ENCODE assay signal across 13 cellular contexts in genomic region chr14:47966411-47966810, GRCh38.
DNase-seq lines count a peak whose midpoint lies in the region; ATAC-seq and TF ChIP-seq lines count a peak whose summit lies in the region.
"Had no signal": no experiment of that assay in that cellular context is flagged by ENCODE, and none has a peak within 500 bp of the region (broad histone marks: within the 10 kb centered on the region; RNA-seq: fewer than 3 reads in every experiment).

No MANE protein-coding gene starts in this region.

- no peaks in the 10 kb centered on the region for H3K79me1 ChIP-seq in mesendoderm (ENCODE audit: low read length)

- H3K36me3 ChIP-seq in SK-N-SH (replicated peaks in 1 of 2; ENCODE audit: control insufficient read depth in 1 of 2, insufficient read depth in 2 of 2, low read length in 1 of 2) (no peaks in the 10 kb centered on the region), endodermal cell (ENCODE audit: control insufficient read depth, insufficient read depth, low read length) (no peaks in the 10 kb centered on the region), mesendoderm (ENCODE audit: control insufficient read depth, insufficient read depth, low read length) (no peaks in the 10 kb centered on the region), HAP-1 (replicated peaks) (no peaks in the 10 kb centered on the region)

- H3F3A ChIP-seq in SK-N-SH (replicated peaks; ENCODE audit: insufficient read depth) = no peaks in the 10 kb centered on the region

- H3K4me3 Mint-ChIP-seq in endodermal cell = no peak overlapping the region
- H3K4me3 Mint-ChIP-seq: B cell; CD4-positive, alpha-beta T cell; H9 had no signal

- no peak overlapping the region for H3K23ac ChIP-seq in mesendoderm (ENCODE audit: low read length)

- no peak overlapping the region for H3K56ac ChIP-seq in mesendoderm (ENCODE audit: low read length)

- no peak overlapping the region for H2AFZ ChIP-seq in SK-N-SH (ENCODE audit: low read depth)

- no peaks in the 10 kb centered on the region for H3K9me2 ChIP-seq in SK-N-SH

- H3K27me3 ChIP-seq in SK-N-SH (ENCODE audit: insufficient read depth) (no peaks in the 10 kb centered on the region), endodermal cell (ENCODE audit: control insufficient read depth, insufficient read depth, low read length, poor library complexity, severe bottlenecking) (no peaks in the 10 kb centered on the region), mesendoderm (ENCODE audit: insufficient read depth, low read length, poor library complexity) (no peaks in the 10 kb centered on the region), HAP-1 (ENCODE audit: low read depth) (no peaks in the 10 kb centered on the region)

- H3K4me2 ChIP-seq in SK-N-SH = no peak overlapping the region
- no peak overlapping the region for H3K4me2 ChIP-seq in mesendoderm (ENCODE audit: low read length)

- TF ChIP-seq RAD21 in SK-N-SH (IDR thresholded peaks at IDR 0.05; ENCODE audit: low read length) = no peak

- CTCF ChIA-PET in SK-N-SH (lab: Yijun Ruan, JAX) = no interaction called here

- TF ChIP-seq CTCF in SK-N-SH (IDR thresholded peaks at IDR 0.05) (no peak), endodermal cell (conservative IDR thresholded peaks at IDR 0.05) (no peak)

- no peaks in the 10 kb centered on the region for H3K9me3 Mint-ChIP-seq in endodermal cell
- H3K9me3 Mint-ChIP-seq: H9 had no signal

- POLR2A ChIA-PET in SK-N-SH (lab: Yijun Ruan, JAX) = no interaction called here

- H3K4ac ChIP-seq in mesendoderm (ENCODE audit: low read depth, low read length) = no peak overlapping the region

- H2BK5ac ChIP-seq in mesendoderm (ENCODE audit: low read length) = no peak overlapping the region

- no peak for TF ChIP-seq EP300 in SK-N-SH (IDR thresholded peaks at IDR 0.05; ENCODE audit: borderline replicate concordance in 1 of 2, low read depth in 1 of 2, low read length in 1 of 2)

- H3K27ac ChIP-seq in SK-N-SH (ENCODE audit: low read depth in 2 of 2, low read length in 1 of 2) = no peak overlapping the region
- H3K27ac ChIP-seq in endodermal cell (ENCODE audit: low read depth, low read length) = no peak overlapping the region
- H3K27ac ChIP-seq in mesendoderm (ENCODE audit: low read depth, low read length) = no peak overlapping the region
- H3K27ac ChIP-seq: C4-2B, HL-60 had no signal

- no peak overlapping the region for H2BK15ac ChIP-seq in mesendoderm (replicated peaks; ENCODE audit: low read depth)

- H4K8ac ChIP-seq in mesendoderm (ENCODE audit: low read depth, low read length) = no peak overlapping the region

- no peak overlapping the region for H2BK120ac ChIP-seq in mesendoderm (ENCODE audit: low read depth, low read length)

- no peaks in the 10 kb centered on the region for H4K20me1 ChIP-seq in SK-N-SH (ENCODE audit: insufficient read depth)

- H2AK5ac ChIP-seq in mesendoderm (ENCODE audit: low read length) = no peak overlapping the region

- no peaks in the 10 kb centered on the region for H3K79me2 ChIP-seq in SK-N-SH (ENCODE audit: insufficient read depth)
- H3K79me2 ChIP-seq in mesendoderm (ENCODE audit: control insufficient read depth, insufficient read depth, low read length) = no peaks in the 10 kb centered on the region

- H3K4me1 ChIP-seq in SK-N-SH (ENCODE audit: control insufficient read depth in 1 of 2, insufficient read depth in 2 of 2, low read depth in 1 of 2, low read length in 1 of 2) = no peaks in the 10 kb centered on the region
- no peaks in the 10 kb centered on the region for H3K4me1 ChIP-seq in endodermal cell (ENCODE audit: control insufficient read depth, insufficient read depth, low read length)
- H3K4me1 ChIP-seq in mesendoderm (ENCODE audit: control insufficient read depth, low read depth, low read length) = no peaks in the 10 kb centered on the region
- no peaks in the 10 kb centered on the region for H3K4me1 ChIP-seq in HAP-1
- H3K4me1 ChIP-seq: Caco-2 had no signal

- H3K4me1 Mint-ChIP-seq in endodermal cell = peaks cover 19% of the 10 kb centered on the region
- H3K4me1 Mint-ChIP-seq: B cell had no signal

- WGBS in SK-N-SH (ENCODE audit: low lambda C conversion rate) = 20% methylated on average over 2 of the region's 2 CpGs
- 26 to 38% methylated on average over 1 of the region's 2 CpGs for WGBS in endodermal cell (ENCODE audit: insufficient coverage in 1 of 2, insufficient read length in 1 of 2), 2 experiments
- no CpG with 5 or more reads among the region's 2 CpGs for WGBS in mesendoderm (ENCODE audit: extremely low coverage, insufficient coverage, low lambda C conversion rate)

- H3K4me3 ChIP-seq in SK-N-SH (ENCODE audit: low read depth in 2 of 2, low read length in 1 of 2) (no peak overlapping the region), endodermal cell (ENCODE audit: low read length) (no peak overlapping the region), mesendoderm (ENCODE audit: low read length) (no peak overlapping the region), HAP-1 (no peak overlapping the region)

- no peak overlapping the region for H3K18ac ChIP-seq in mesendoderm (ENCODE audit: low read length)

- no peaks in the 10 kb centered on the region for H3K9me3 ChIP-seq in SK-N-SH
- no peaks in the 10 kb centered on the region for H3K9me3 ChIP-seq in endodermal cell (ENCODE audit: control insufficient read depth, low read length)
- no peaks in the 10 kb centered on the region for H3K9me3 ChIP-seq in HAP-1
- H3K9me3 ChIP-seq: Caco-2 had no signal

- DNase-seq in SK-N-SH = peak; percentile 1
- peak; percentile 67 for DNase-seq in endodermal cell
- peak; percentile 90 for DNase-seq in mesendoderm
- no peak for DNase-seq in HAP-1 (ENCODE audit: low spot score in 2 of 2)
- DNase-seq in C1 segment of cervical spinal cord (lab: John Stamatoyannopoulos, UW) = no peak
- DNase-seq: Caco-2; CD4-positive, alpha-beta T cell; H9 had no signal

- H4K5ac ChIP-seq in mesendoderm (ENCODE audit: low read length) = no peak overlapping the region

- no peaks in the 10 kb centered on the region for H3K36me3 Mint-ChIP-seq in endodermal cell (ENCODE audit: low read depth)

- ATAC-seq in SK-N-SH treated with all-trans-retinoic acid at 6 μM for 48 hours = no peak
- no peak for ATAC-seq in GM21529 (IDR thresholded peaks at IDR 0.05; ENCODE audit: unreplicated experiment)

- no peak overlapping the region for H3K27ac Mint-ChIP-seq in endodermal cell
- H3K27ac Mint-ChIP-seq: B cell; CD4-positive, alpha-beta T cell; H9 had no signal

- H3K27me3 Mint-ChIP-seq in endodermal cell (ENCODE audit: insufficient read depth) = peaks cover 13% of the 10 kb centered on the region
- H3K27me3 Mint-ChIP-seq: B cell; CD4-positive, alpha-beta T cell had no signal

- in situ Hi-C loops in HAP-1 (cut with MboI; ENCODE audit: low sequenced_read_pairs) = no loop called here

- H3K9ac ChIP-seq in SK-N-SH (no peak overlapping the region), endodermal cell (ENCODE audit: extremely low read depth, low read length, poor library complexity, severe bottlenecking) (no peak overlapping the region), mesendoderm (ENCODE audit: low read length) (no peak overlapping the region)

TF ChIP-seq in SK-N-SH, 30 proteins besides CTCF, POLR2A, EP300 and RAD21:
- TF ChIP-seq TEAD4 (IDR thresholded peaks at IDR 0.05; ENCODE audit: borderline replicate concordance, insufficient read depth) = no peak
- TF ChIP-seq CHD2 (IDR thresholded peaks at IDR 0.05; ENCODE audit: low read length, partially characterized antibody) = no peak
- no peak for TF ChIP-seq ZBTB33 (IDR thresholded peaks at IDR 0.05; ENCODE audit: borderline replicate concordance, low read depth)
- no peak for TF ChIP-seq GABPA (IDR thresholded peaks at IDR 0.05; ENCODE audit: low read depth)

TF ChIP-seq in SK-N-SH treated with all-trans-retinoic acid at 6 μM for 48 hours, 23 proteins besides CTCF, POLR2A, EP300 and RAD21:
- TF ChIP-seq ZFP30 (CRISPR knock-in tag; IDR thresholded peaks at IDR 0.05) = no peak
- no peak for TF ChIP-seq ZC3H10 (CRISPR knock-in tag; IDR thresholded peaks at IDR 0.05)
- TF ChIP-seq ARNTL (CRISPR knock-in tag; IDR thresholded peaks at IDR 0.05; ENCODE audit: borderline replicate concordance, low read depth) = no peak
- TF ChIP-seq OSR1 (CRISPR knock-in tag; IDR thresholded peaks at IDR 0.05) = no peak
- no peak for TF ChIP-seq BACH2 (CRISPR knock-in tag; IDR thresholded peaks at IDR 0.05; ENCODE audit: borderline replicate concordance)
- no peak for TF ChIP-seq PPARA (CRISPR knock-in tag; IDR thresholded peaks at IDR 0.05; ENCODE audit: borderline replicate concordance)
- TF ChIP-seq ZNF70 (CRISPR knock-in tag; IDR thresholded peaks at IDR 0.05) = no peak
- TF ChIP-seq ZNF8 (CRISPR knock-in tag; IDR thresholded peaks at IDR 0.05) = no peak
- no peak for TF ChIP-seq CSDC2 (CRISPR knock-in tag; IDR thresholded peaks at IDR 0.05)
- TF ChIP-seq TCF4 (CRISPR knock-in tag; IDR thresholded peaks at IDR 0.05; ENCODE audit: borderline replicate concordance) = no peak
- no peak for TF ChIP-seq GLIS3 (CRISPR knock-in tag; IDR thresholded peaks at IDR 0.05)
- no peak for TF ChIP-seq TOX (CRISPR knock-in tag; IDR thresholded peaks at IDR 0.05; ENCODE audit: borderline replicate concordance)
- no peak for TF ChIP-seq ZNF565 (CRISPR knock-in tag; conservative IDR thresholded peaks at IDR 0.05; ENCODE audit: low read depth)
- TF ChIP-seq CSRNP3 (CRISPR knock-in tag; IDR thresholded peaks at IDR 0.05) = no peak
- TF ChIP-seq ZFP3 (CRISPR knock-in tag; IDR thresholded peaks at IDR 0.05) = no peak
TF ChIP-seq in SK-N-SH treated with all-trans-retinoic acid at 6 μM for 48 hours: peak in this region for 0.

Comparison
In these comparisons a context has a peak if more than half of its experiments do, and no peak if none do; other contexts are left out.
1. DNase-seq: peak in SK-N-SH (single experiment), endodermal cell (single experiment) and mesendoderm (single experiment); none in HAP-1 (0 of 2) and C1 segment of cervical spinal cord (0 of 14).